Comparison of ENCODE assay signal across 9 cellular contexts in genomic region chr20:31570021-31570463, GRCh38. TPM values are rescaled to one million over a fixed set of nuclear protein-coding genes. Genes with fewer than 3 reads are reported as not detected.
DNase-seq lines count a peak whose midpoint lies in the region; ATAC-seq, FAIRE-seq and TF ChIP-seq lines count a peak whose summit lies in the region.
"Had no signal": no experiment of that assay in that cellular context is flagged by ENCODE, and none has a peak within 500 bp of the region (broad histone marks: within the 10 kb centered on the region; RNA-seq: fewer than 3 reads in every experiment).

No MANE protein-coding gene starts in this region.

- peaks cover 86% of the 10 kb centered on the region for H3K4me1 Mint-ChIP-seq in Calu3 (ENCODE audit: low read depth, unreplicated experiment)
- H3K4me1 Mint-ChIP-seq in T-cell = peaks cover 24 to 31% (median 30%) of the 10 kb centered on the region in 3 donors

- H3K4me3 Mint-ChIP-seq in Calu3 (ENCODE audit: low read depth, unreplicated experiment) = no peak overlapping the region
- no peak overlapping the region for H3K4me3 Mint-ChIP-seq in T-cell
- H3K4me3 Mint-ChIP-seq: activated CD4-positive, alpha-beta T cell treated with anti-CD3 and anti-CD28 coated beads, Interleukin-2, amount 10 ng/mL, durations not matched to agents 7 days and 5 days had no signal

- TF ChIP-seq CTCF in Calu3 (IDR thresholded peaks at IDR 0.05; ENCODE audit: unreplicated experiment) (no peak), keratinocyte (optimal IDR thresholded peaks at IDR 0.05 in 1 of 3, IDR thresholded peaks at IDR 0.05 in 1 of 3, conservative IDR thresholded peaks at IDR 0.05 in 1 of 3; ENCODE audit: extremely low read depth in 1 of 3, insufficient read depth in 2 of 3, low read length in 3 of 3) (no peak)

- no peak for DNase-seq in Calu3
- no peak for DNase-seq in T-cell
- no peak for DNase-seq in keratinocyte (ENCODE audit: low read depth, low spot score)
- DNase-seq in Kasumi-1 (lab: John Stamatoyannopoulos, UW) = no peak
- DNase-seq in NOMO-1 treated with dmso at 0.1 percent for 144 hours (lab: John Stamatoyannopoulos, UW; ENCODE audit: unreplicated experiment) = no peak

- no peaks in the 10 kb centered on the region for H3K27me3 ChIP-seq in keratinocyte (ENCODE audit: control insufficient read depth, extremely low read depth, insufficient read depth, low read length)
- H3K27me3 ChIP-seq in skeletal muscle tissue (ENCODE audit: control insufficient read depth in 3 of 3, insufficient read depth in 3 of 3, low read length in 3 of 3) = no peaks in the 10 kb centered on the region

- CTCF ChIA-PET in Calu3 (lab: Charles Lee) = interaction anchor here (0.6 to 25.3 kb wide), 9 partner anchors 9 to 154 kb away, joined by 3 to 1048 read pairs (median 8); partner anchors contain the start of gene ID1
- CTCF ChIA-PET in T-cell (lab: Charles Lee) = interaction anchor here (0.5 to 5.7 kb wide), 10 partner anchors 9 to 153 kb away, joined by 3 to 70 read pairs (median 4); partner anchors contain the start of gene ID1 (in 1 of the 2)

- peak overlapping the region; percentile 18 for H3K27ac Mint-ChIP-seq in Calu3 (ENCODE audit: unreplicated experiment)
- H3K27ac Mint-ChIP-seq in T-cell = peak overlapping the region; percentile 23 to 34
- H3K27ac Mint-ChIP-seq: activated CD4-positive, alpha-beta T cell treated with anti-CD3 and anti-CD28 coated beads, Interleukin-2, amount 10 ng/mL, durations not matched to agents 7 days and 5 days had no signal

- no peak overlapping the region for H2AFZ ChIP-seq in keratinocyte (ENCODE audit: control insufficient read depth, low read length)

- H3K27me3 Mint-ChIP-seq in Calu3 (ENCODE audit: unreplicated experiment) = no peaks in the 10 kb centered on the region
- no peaks in the 10 kb centered on the region for H3K27me3 Mint-ChIP-seq in T-cell
- H3K27me3 Mint-ChIP-seq: activated CD4-positive, alpha-beta T cell treated with anti-CD3 and anti-CD28 coated beads, Interleukin-2, amount 10 ng/mL, durations not matched to agents 7 days and 5 days had no signal

- no peaks in the 10 kb centered on the region for H3K79me2 ChIP-seq in keratinocyte (ENCODE audit: control insufficient read depth, insufficient read depth, low read length)

- no peaks in the 10 kb centered on the region for H4K20me1 ChIP-seq in keratinocyte (ENCODE audit: control insufficient read depth, extremely low read depth, insufficient read depth, low read length)

- H3K9me3 ChIP-seq in keratinocyte (ENCODE audit: control insufficient read depth, low read depth, low read length) (no peaks in the 10 kb centered on the region), skeletal muscle tissue (ENCODE audit: control insufficient read depth in 3 of 3, low read length in 3 of 3) (no peaks in the 10 kb centered on the region)

- intact Hi-C loops in Calu3 (cut with micrococcal nuclease; ENCODE audit: unreplicated experiment) = no loop called here

- H3K9me1 ChIP-seq in keratinocyte (ENCODE audit: control insufficient read depth, extremely low read depth, insufficient read depth, low read length) = no peaks in the 10 kb centered on the region

- no peak overlapping the region for H3K4me3 ChIP-seq in keratinocyte (ENCODE audit: control insufficient read depth in 2 of 3, extremely low read depth in 1 of 3, insufficient read depth in 2 of 3, low read depth in 1 of 3, low read length in 3 of 3)
- H3K4me3 ChIP-seq in skeletal muscle tissue (ENCODE audit: low read length in 3 of 3) = no peak overlapping the region

- BruUV-seq in Calu3 (replicated peaks; lab: Mats Ljungman, UMichigan) = no TSS peak

- H3K4me2 ChIP-seq in keratinocyte (ENCODE audit: control insufficient read depth, extremely low read depth, insufficient read depth, low read depth, low read length) = no peak overlapping the region

- dilution Hi-C loops in keratinocyte (cut with MboI; ENCODE audit: extremely low pct_ligation_motif_present, low sequenced_read_pairs) = no loop called here

- no peak for ATAC-seq in T-cell (replicated peaks in 1 of 4)
- ATAC-seq in HG03095 (IDR thresholded peaks at IDR 0.05; ENCODE audit: unreplicated experiment) = no peak
- ATAC-seq in GM21717 (IDR thresholded peaks at IDR 0.05; ENCODE audit: unreplicated experiment) = no peak

- H3K36me3 Mint-ChIP-seq in Calu3 (ENCODE audit: insufficient read depth, unreplicated experiment) (peaks cover 98% of the 10 kb centered on the region), T-cell (peaks cover 3% of the 10 kb centered on the region)

- POLR2A ChIA-PET in T-cell (lab: Charles Lee) = interaction anchor here in 1 of 2 donors (0.6 kb wide), 1 partner anchor 49 kb away, joined by 5 read pairs; no protein-coding TSS in a partner anchor

- H3K9me3 Mint-ChIP-seq in Calu3 (ENCODE audit: low read depth, unreplicated experiment) = no peaks in the 10 kb centered on the region
- H3K9me3 Mint-ChIP-seq in T-cell = no peaks in the 10 kb centered on the region
- H3K9me3 Mint-ChIP-seq: activated CD4-positive, alpha-beta T cell treated with anti-CD3 and anti-CD28 coated beads, Interleukin-2, amount 10 ng/mL, durations not matched to agents 7 days and 5 days had no signal

- H3K27ac ChIP-seq in keratinocyte (ENCODE audit: control insufficient read depth, insufficient read depth, low read length) (peak overlapping the region; percentile 13), skeletal muscle tissue (ENCODE audit: low read depth, low read length) (peak overlapping the region; percentile 42)

- H3K4me1 ChIP-seq in keratinocyte (ENCODE audit: control insufficient read depth, extremely low read depth, insufficient read depth, low read length) = peaks cover 51% of the 10 kb centered on the region
- peaks cover 28 to 38% (median 33%) of the 10 kb centered on the region in 3 donors for H3K4me1 ChIP-seq in skeletal muscle tissue (ENCODE audit: control insufficient read depth in 3 of 3, insufficient read depth in 3 of 3, low read length in 3 of 3)

- H3K36me3 ChIP-seq in keratinocyte (ENCODE audit: control insufficient read depth in 2 of 2, extremely low read depth in 1 of 2, insufficient read depth in 2 of 2, low read length in 2 of 2) (peaks cover 1 to 17% of the 10 kb centered on the region in 2 experiments), skeletal muscle tissue (ENCODE audit: control insufficient read depth in 3 of 3, insufficient read depth in 3 of 3, low read length in 3 of 3) (peaks cover 10 to 28% (median 15%) of the 10 kb centered on the region in 3 donors)

- no peak for FAIRE-seq in keratinocyte (lab: Jason Lieb, UNC)

- H3K9ac ChIP-seq in keratinocyte (ENCODE audit: control insufficient read depth, extremely low read depth, insufficient read depth, low read length) (no peak overlapping the region), skeletal muscle tissue (ENCODE audit: low read depth in 1 of 3, low read length in 3 of 3) (peak overlapping the region in 2 of 3 donors; percentile 22 to 57)

RNA-seq across cellular contexts. Expression of gene ID1, which starts 35.0 kb away (rescaled TPM):
- total RNA-seq in Calu3 (2022) (347 and 431 TPM in 2 replicates), T-cell (10 to 100 TPM in 1 of 5 donors, 1 to 10 TPM in 4; 1.4 to 11.2 (median 2.2) TPM), skeletal muscle tissue (136 TPM)
- polyA plus RNA-seq in keratinocyte = 24.4 to 40.8 TPM (median 33.0 TPM) in 3 replicates
- polyA plus RNA-seq in keratinocyte (2011; ENCODE audit: low read depth) = 34.7 TPM
- polyA plus RNA-seq in keratinocyte (2011; cell fraction: cytosol; rRNA removed) = 10.6 and 31.2 TPM in 2 replicates
- polyA plus RNA-seq in keratinocyte (2011; cell fraction: nucleus; rRNA removed) = 42.7 and 42.9 TPM in 2 replicates
- 28.1 and 65.4 TPM in 2 replicates for polyA plus RNA-seq in keratinocyte (2012; ENCODE audit: low replicate concordance)
- 8.9 to 12.6 TPM (median 9.4 TPM) in 3 replicates for polyA minus RNA-seq in keratinocyte
- polyA minus RNA-seq in keratinocyte (2011; cell fraction: cytosol; rRNA and poly(A)+ RNA removed) = 68.7 TPM
- 23.6 and 35.0 TPM in 2 replicates for polyA minus RNA-seq in keratinocyte (2011; cell fraction: nucleus; rRNA and poly(A)+ RNA removed)

RNA-seq across cellular contexts. Expression of gene HM13, which starts 55.8 kb away (rescaled TPM):
- 342 and 378 TPM in 2 replicates for total RNA-seq in Calu3 (2022)
- 100 to 1,000 TPM; 108 to 149 (median 140) TPM for total RNA-seq in T-cell
- 127 to 175 TPM (median 151 TPM) in 3 replicates for polyA plus RNA-seq in keratinocyte
- polyA plus RNA-seq in keratinocyte (2011; ENCODE audit: low read depth) = 34.0 TPM
- 104 and 122 TPM in 2 replicates for polyA plus RNA-seq in keratinocyte (2011; cell fraction: cytosol; rRNA removed)
- polyA plus RNA-seq in keratinocyte (2011; cell fraction: nucleus; rRNA removed) = 200 and 213 TPM in 2 replicates
- 96.2 and 142 TPM in 2 replicates for polyA plus RNA-seq in keratinocyte (2012; ENCODE audit: low replicate concordance)
- 97.9 to 155 TPM (median 134 TPM) in 3 replicates for polyA minus RNA-seq in keratinocyte
- 158 TPM for polyA minus RNA-seq in keratinocyte (2011; cell fraction: cytosol; rRNA and poly(A)+ RNA removed)
- polyA minus RNA-seq in keratinocyte (2011; cell fraction: nucleus; rRNA and poly(A)+ RNA removed) = 124 and 148 TPM in 2 replicates
- 30.8 TPM for total RNA-seq in skeletal muscle tissue

Comparison
In these comparisons a context has a peak if more than half of its experiments do, and no peak if none do; other contexts are left out.
1. RNA of gene ID1, which starts 35.0 kb away (total RNA-seq): 347 to 431 TPM in Calu3 and 136 TPM in skeletal muscle tissue (single experiment); 1.4 to 11.2 TPM in T-cell; every median in the first group is over 10 times any median in the second.